ENCODE assay signal across 28 cellular contexts in the genomic region with DNA sequence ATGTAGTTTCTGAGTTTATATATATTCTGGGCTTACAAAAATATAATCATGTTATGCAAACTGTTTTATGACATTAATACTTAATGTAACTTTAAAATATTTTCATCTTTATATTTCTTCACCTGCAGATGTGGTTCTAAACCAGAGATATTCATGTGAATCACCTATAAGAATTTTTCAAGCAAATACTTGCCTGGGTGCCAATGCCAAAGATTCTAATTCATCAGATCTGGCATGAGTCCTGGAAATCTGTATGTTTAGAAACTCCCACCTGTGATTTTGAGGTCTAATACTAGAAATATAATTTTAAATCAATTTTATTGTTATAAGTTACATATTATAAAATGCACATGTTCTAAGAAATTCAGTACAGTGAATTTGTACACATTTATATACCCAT.
"Had no signal": no experiment of that assay in that cellular context is flagged by ENCODE, and none has a peak within 500 bp of the region (broad histone marks: within the 10 kb centered on the region; RNA-seq: fewer than 3 reads in every experiment).

No MANE protein-coding gene starts in this region.

- FAIRE-seq: urothelium cell line had no signal

- H3K4me2 ChIP-seq: neural progenitor cell had no signal

- H3K9ac ChIP-seq: neural progenitor cell, parathyroid adenoma had no signal

- H3K36me3 ChIP-seq: neural progenitor cell, ovary, right lobe of liver, sigmoid colon, stomach, thoracic aorta, thyroid gland, tibial nerve, upper lobe of left lung, vagina had no signal

- H3K4me3 Mint-ChIP-seq: nephron; neural progenitor cell; stimulated activated effector memory CD8-positive, alpha-beta T cell treated with anti-CD3 and anti-CD28 coated beads, Interleukin-12 subunit alpha, Interleukin-12 subunit beta, amount 100 ng/mL, for 72 hours; stimulated activated naive B cell treated with anti-CD40 and anti-IgM and Interleukin-4, amounts not matched to agents 10 μg/mL and 1 μg/mL and 100 μg/mL, for 72 hours; stimulated activated naive CD8-positive, alpha-beta T cell treated with anti-CD3 and anti-CD28 coated beads, Interleukin-15, Interleukin-2, amounts not matched to agents 100 ng/mL and 50 ng/mL, for 24 hours had no signal

- H3K27me3 Mint-ChIP-seq: progenitor cell of endocrine pancreas; stimulated activated naive CD8-positive, alpha-beta T cell treated with anti-CD3 and anti-CD28 coated beads, Interleukin-15, Interleukin-2, amounts not matched to agents 100 ng/mL and 50 ng/mL, for 24 hours had no signal

- H3K27me3 ChIP-seq: neural progenitor cell, ovary, right lobe of liver, sigmoid colon, stomach, thyroid gland, tibial nerve, upper lobe of left lung, vagina had no signal

- H3K4me1 Mint-ChIP-seq: nephron; neural progenitor cell; stimulated activated effector memory CD8-positive, alpha-beta T cell treated with anti-CD3 and anti-CD28 coated beads, Interleukin-12 subunit alpha, Interleukin-12 subunit beta, amount 100 ng/mL, for 72 hours had no signal

- H3K36me3 Mint-ChIP-seq: neural progenitor cell; stimulated activated effector memory CD8-positive, alpha-beta T cell treated with anti-CD3 and anti-CD28 coated beads, Interleukin-12 subunit alpha, Interleukin-12 subunit beta, amount 100 ng/mL, for 72 hours; stimulated activated naive B cell treated with anti-CD40 and anti-IgM and Interleukin-4, amounts not matched to agents 10 μg/mL and 1 μg/mL and 100 μg/mL, for 72 hours had no signal

- H3K79me2 ChIP-seq: parathyroid adenoma had no signal

- H3K4me1 ChIP-seq: neural progenitor cell, psoas muscle, right lobe of liver, sigmoid colon, stomach, upper lobe of left lung, vagina had no signal

- H3K4me3 ChIP-seq: neural progenitor cell, ovary, psoas muscle, right lobe of liver, sigmoid colon, stomach, thoracic aorta, thyroid gland, tibial nerve, upper lobe of left lung, vagina had no signal

- DNase-seq: occipital lobe; ovary; posterior cingulate gyrus; psoas muscle; right cardiac atrium; right lobe of liver; sigmoid colon; small intestine; stimulated activated CD4-positive, alpha-beta T cell treated with anti-CD3 and anti-CD28 coated beads, Interleukin-15, amount 100 ng/mL, for 24 hours; stimulated activated CD4-positive, alpha-beta T cell treated with anti-CD3 and anti-CD28 coated beads, Interleukin-2, amount 100 ng/mL, for 24 hours; stimulated activated CD4-positive, alpha-beta T cell treated with anti-CD3 and anti-CD28 coated beads, Interleukin-2, amount 100 ng/mL, for 48 hours; stimulated activated CD4-positive, alpha-beta T cell treated with anti-CD3 and anti-CD28 coated beads, Interleukin-4, amount 100 ng/mL, for 24 hours; stimulated activated naive B cell treated with anti-CD40 and anti-IgM and Interleukin-4, amounts not matched to agents 10 μg/mL and 1 μg/mL and 100 μg/mL, for 72 hours; stimulated activated naive CD4-positive, alpha-beta T cell treated with Interleukin-2 at 50 U/mL for 16 hours; stomach; thyroid gland; trophoblast cell; upper lobe of left lung had no signal

- H3K9me3 ChIP-seq: ovary, psoas muscle, right lobe of liver, sigmoid colon, stomach, thoracic aorta, thyroid gland, tibial nerve, upper lobe of left lung, vagina had no signal

- H3K27ac ChIP-seq: neural progenitor cell, ovary, parathyroid adenoma, psoas muscle, right lobe of liver, sigmoid colon, stomach, thoracic aorta, thyroid gland, tibial nerve, upper lobe of left lung, vagina had no signal

- H2AFZ ChIP-seq: neural progenitor cell had no signal

- H3K27ac Mint-ChIP-seq: nephron; neural progenitor cell; progenitor cell of endocrine pancreas; stimulated activated effector memory CD8-positive, alpha-beta T cell treated with anti-CD3 and anti-CD28 coated beads, Interleukin-12 subunit alpha, Interleukin-12 subunit beta, amount 100 ng/mL, for 72 hours; stimulated activated naive B cell treated with anti-CD40 and anti-IgM and Interleukin-4, amounts not matched to agents 10 μg/mL and 1 μg/mL and 100 μg/mL, for 72 hours had no signal

- H3K9me3 Mint-ChIP-seq: nephron; neural progenitor cell; stimulated activated effector memory CD8-positive, alpha-beta T cell treated with anti-CD3 and anti-CD28 coated beads, Interleukin-12 subunit alpha, Interleukin-12 subunit beta, amount 100 ng/mL, for 72 hours; stimulated activated naive B cell treated with anti-CD40 and anti-IgM and Interleukin-4, amounts not matched to agents 10 μg/mL and 1 μg/mL and 100 μg/mL, for 72 hours had no signal
